In the genomic region with DNA sequence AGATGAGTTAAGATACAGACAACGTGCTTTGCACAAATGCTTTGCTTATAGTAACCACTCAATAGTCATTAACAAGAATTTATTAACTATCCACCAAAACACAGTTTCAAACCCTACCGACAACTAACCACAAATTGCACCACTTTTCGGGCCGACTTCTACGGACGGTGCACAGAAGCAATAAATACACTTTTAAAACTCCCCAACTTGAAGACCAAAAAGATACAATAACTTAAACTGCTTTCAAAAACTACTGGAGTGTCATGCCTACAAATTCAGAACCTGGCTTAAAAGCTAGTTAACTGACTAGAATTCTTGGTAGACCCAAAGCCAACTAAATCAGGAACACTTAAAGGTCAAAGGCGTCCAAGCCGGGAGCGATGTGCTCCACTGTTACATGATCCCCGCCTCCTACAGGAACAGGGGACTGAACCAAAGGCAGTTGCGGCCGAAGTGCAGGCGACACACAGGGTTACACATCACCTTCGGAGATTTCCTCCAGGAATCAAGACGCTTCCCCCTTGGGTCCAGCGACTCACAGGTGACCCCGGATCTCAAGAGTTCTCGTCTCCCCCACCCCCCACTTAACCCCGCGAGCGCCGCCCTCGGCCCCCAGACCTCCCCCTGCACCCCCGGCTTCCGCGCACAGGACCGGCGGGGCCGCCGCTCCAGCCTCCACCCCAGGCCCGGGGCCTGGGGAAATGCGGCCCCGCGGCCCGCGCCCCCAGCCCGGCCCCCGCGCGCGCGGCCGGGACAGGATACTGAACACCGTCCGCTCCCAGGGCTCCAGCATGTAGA, we compare ENCODE assay signal across 8 cellular contexts. TPM values are rescaled to one million over a fixed set of nuclear protein-coding genes. Genes with fewer than 3 reads are reported as not detected.
DNase-seq lines count a peak whose midpoint lies in the region; ATAC-seq and TF ChIP-seq lines count a peak whose summit lies in the region.

No MANE protein-coding gene starts in this region.

- POLR2A ChIA-PET in RWPE1 (lab: Yijun Ruan, JAX; ENCODE audit: low non-redundant PET) = interaction anchor here (0.5 to 1.0 kb wide), 3 partner anchors 18 to 97 kb away, joined by 3 to 4 read pairs (median 3); no protein-coding TSS in a partner anchor

- DNase-seq in G401 (ENCODE audit: low spot score) = peak; percentile 66
- peak; percentile 57 for DNase-seq in KBM-7
- DNase-seq in RWPE1 (ENCODE audit: low spot score) = peak; percentile 46
- DNase-seq in mammary epithelial cell = peak; percentile 42
- DNase-seq in immature natural killer cell = peak in 2 of 3 donors; percentile 0 to 15
- DNase-seq in GM19238 (ENCODE audit: insufficient read length, low spot score) = no peak

- no peaks in the 10 kb centered on the region for H3K9me3 ChIP-seq in mammary epithelial cell (replicated peaks; ENCODE audit: insufficient read depth, low read length)

- peak overlapping the region; percentile 87 for H3K27ac ChIP-seq in RWPE1
- H3K27ac ChIP-seq in mammary epithelial cell (ENCODE audit: insufficient read depth, low read depth, low read length) = peak overlapping the region; percentile 77
- peak overlapping the region; percentile 72 to 98 (median 89) for H3K27ac ChIP-seq in skin epidermis

- peak overlapping the region; percentile 67 for H2AFZ ChIP-seq in mammary epithelial cell (ENCODE audit: low read depth, low read length)

- no peaks in the 10 kb centered on the region for H3K36me3 Mint-ChIP-seq in immature natural killer cell

- in situ Hi-C loops in G401 (cut with HindIII; ENCODE audit: low sequenced_read_pairs) = no loop called here
- in situ Hi-C loops in KBM-7 (cut with MboI; ENCODE audit: low pct_unique_long_range_greater_than_20kb, low sequenced_read_pairs) = no loop called here
- in situ Hi-C loops in mammary epithelial cell (cut with MboI; ENCODE audit: low sequenced_read_pairs in 2 of 2) = no loop called here

- dilution Hi-C loops in mammary epithelial cell (cut with HindIII; ENCODE audit: low sequenced_read_pairs) = loop anchor here (10.0 kb wide), 1 partner anchor 73 kb away; a partner anchor contains a TSS

- H3K4me2 ChIP-seq in mammary epithelial cell (ENCODE audit: insufficient read depth, low read depth, low read length) = peak overlapping the region; percentile 76

- peak; percentile 27 for ATAC-seq in GM21825 (IDR thresholded peaks at IDR 0.05; ENCODE audit: unreplicated experiment)

- intact Hi-C loops in mammary epithelial cell (cut with micrococcal nuclease) = loop anchor here (1.0 to 5.0 kb wide), 3 partner anchors 36 to 130 kb away; a partner anchor contains a TSS

- CTCF ChIA-PET in RWPE1 (lab: Yijun Ruan, JAX) (interaction anchor here (0.7 kb wide), 1 partner anchor 118 kb away, joined by 3 read pairs; no protein-coding TSS in a partner anchor), mammary epithelial cell (lab: Charles Lee; ENCODE audit: low non-redundant PET) (interaction anchor here (0.6 kb wide), 1 partner anchor 139 kb away, joined by 3 read pairs; no protein-coding TSS in a partner anchor)

- H3K36me3 ChIP-seq in mammary epithelial cell (ENCODE audit: insufficient read depth, low read length) = no peaks in the 10 kb centered on the region

- H3K27ac Mint-ChIP-seq in immature natural killer cell = peak overlapping the region; percentile 67 to 92 (median 88)

- TSS peak; percentile 58 for BruUV-seq in mammary epithelial cell (replicated peaks; lab: Mats Ljungman, UMichigan)

- no peaks in the 10 kb centered on the region for H4K20me1 ChIP-seq in mammary epithelial cell (ENCODE audit: insufficient read depth, low read length)

- peaks cover 0 to 3% (median 0%) of the 10 kb centered on the region in 3 donors for H3K27me3 Mint-ChIP-seq in immature natural killer cell (ENCODE audit: low read depth in 3 of 3)

- 3% methylated on average over 11 of the region's 45 CpGs for WGBS in mammary epithelial cell (ENCODE audit: low coverage, missing lambda C conversion rate)

- H3K79me2 ChIP-seq in mammary epithelial cell (ENCODE audit: insufficient read depth, low read length) = peaks cover 54% of the 10 kb centered on the region

- peak overlapping the region; percentile 82 to 95 (median 90) for H3K4me3 Mint-ChIP-seq in immature natural killer cell

- H3K4me3 ChIP-seq in mammary epithelial cell (replicated peaks in 1 of 3; ENCODE audit: insufficient read depth in 1 of 3, low read depth in 2 of 3, low read length in 3 of 3) (peak overlapping the region; percentile 72 to 77 (median 76)), skin epidermis (peak overlapping the region; percentile 47 to 88 (median 77))

- H3K9ac ChIP-seq in mammary epithelial cell (ENCODE audit: insufficient read depth, low read length) = peak overlapping the region; percentile 89

- TF ChIP-seq CTCF in RWPE1 (conservative IDR thresholded peaks at IDR 0.05; ENCODE audit: low read depth) (no peak), mammary epithelial cell (conservative IDR thresholded peaks at IDR 0.05 in 1 of 2, IDR thresholded peaks at IDR 0.05 in 1 of 2; ENCODE audit: extremely low read depth in 1 of 2, insufficient read depth in 1 of 2, low read depth in 1 of 2, low read length in 2 of 2) (no peak)

- peaks cover 20 to 23% of the 10 kb centered on the region in 2 donors for H3K4me1 Mint-ChIP-seq in immature natural killer cell

- no peaks in the 10 kb centered on the region for H3K27me3 ChIP-seq in mammary epithelial cell (ENCODE audit: insufficient read depth, low read length)

- H3K4me1 ChIP-seq in mammary epithelial cell (ENCODE audit: insufficient read depth, low read length) = peaks cover 8% of the 10 kb centered on the region

- no peaks in the 10 kb centered on the region for H3K9me3 Mint-ChIP-seq in immature natural killer cell

RNA-seq across cellular contexts. Expression of a gene that starts 0.5 kb away (rescaled TPM):
- total RNA-seq in G401 (2014; rRNA removed; shearing (Covaris generic)) = 18.1 and 24.8 TPM in 2 replicates
- 10 to 100 TPM; 14.2 to 21.3 TPM for total RNA-seq in mammary epithelial cell
- polyA plus RNA-seq in mammary epithelial cell (30.2 TPM), immature natural killer cell (10 to 100 TPM; 18.9 to 26.2 (median 21.9) TPM)
- 7.8 TPM for polyA minus RNA-seq in mammary epithelial cell
